8 cellular contexts compared by ENCODE assay signal in the genomic region with DNA sequence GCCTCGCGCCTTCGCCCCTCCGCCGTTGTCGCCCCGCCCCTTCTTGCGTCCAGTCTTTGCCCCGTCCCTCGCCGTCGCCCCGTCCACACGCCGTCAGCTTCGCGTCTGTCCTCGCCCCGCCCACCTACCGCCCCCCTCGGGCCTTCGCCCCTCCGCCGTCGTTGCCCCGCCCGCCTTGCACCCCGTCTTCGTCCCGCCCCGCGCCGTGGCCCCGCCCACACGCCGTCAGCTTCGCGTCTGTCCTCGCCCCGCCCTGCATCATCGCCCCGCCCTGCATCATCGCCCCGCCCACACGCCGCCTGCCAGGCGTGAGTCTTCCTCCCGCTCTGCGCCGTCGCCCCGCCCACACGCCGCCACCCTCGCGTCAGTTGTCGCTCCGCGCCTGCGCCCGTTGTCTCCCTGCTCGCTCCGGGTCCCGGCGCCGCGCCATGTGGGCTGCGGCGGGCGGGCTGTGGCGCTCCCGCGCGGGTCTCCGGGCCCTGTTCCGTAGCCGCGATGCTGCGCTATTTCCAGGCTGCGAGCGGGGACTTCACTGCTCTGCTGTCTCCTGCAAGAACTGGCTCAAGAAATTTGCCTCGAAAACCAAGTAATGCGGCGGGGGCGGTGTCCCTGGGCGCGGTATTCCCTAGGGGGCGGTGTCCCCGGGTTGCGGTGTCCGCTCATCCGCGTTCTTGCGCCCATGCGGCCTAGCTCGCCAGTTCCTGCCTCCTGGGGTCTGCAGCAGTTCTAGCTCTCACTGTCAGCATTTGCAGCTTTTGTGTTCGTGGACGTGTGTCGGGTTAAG. TPM values are rescaled to one million over a fixed set of nuclear protein-coding genes. Genes with fewer than 3 reads are reported as not detected.
DNase-seq lines count a peak whose midpoint lies in the region; ATAC-seq and TF ChIP-seq lines count a peak whose summit lies in the region.

A gene with protein sequence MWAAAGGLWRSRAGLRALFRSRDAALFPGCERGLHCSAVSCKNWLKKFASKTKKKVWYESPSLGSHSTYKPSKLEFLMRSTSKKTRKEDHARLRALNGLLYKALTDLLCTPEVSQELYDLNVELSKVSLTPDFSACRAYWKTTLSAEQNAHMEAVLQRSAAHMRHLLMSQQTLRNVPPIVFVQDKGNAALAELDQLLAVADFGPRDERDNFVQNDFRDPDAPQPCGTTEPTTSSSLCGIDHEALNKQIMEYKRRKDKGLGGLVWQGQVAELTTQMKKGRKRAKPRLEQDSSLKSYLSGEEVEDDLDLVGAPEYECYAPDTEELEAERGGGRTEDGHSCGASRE (plus strand): TSS at position 367 of the 784 bp plus-strand sequence. CDS start 62 bp downstream, at position 429.

- no peaks in the 10 kb centered on the region for H3K27me3 ChIP-seq in right cardiac atrium (ENCODE audit: control insufficient read depth, insufficient read depth)
- no peaks in the 10 kb centered on the region for H3K27me3 ChIP-seq in vagina

- TF ChIP-seq POLR2A in vagina (IDR thresholded peaks at IDR 0.05) = peak in 1 of 2 donors; percentile 18

- H3K27ac Mint-ChIP-seq in T-helper 17 cell = peak within 1 kb of the TSS; percentile 59

- H3K4me3 Mint-ChIP-seq in T-helper 17 cell = peak within 1 kb of the TSS; percentile 78

- H3K27ac ChIP-seq in right cardiac atrium (ENCODE audit: low read length) (peak within 1 kb of the TSS; percentile 17), vagina (peak within 1 kb of the TSS; percentile 80)

- H3K9me3 ChIP-seq in T-helper 17 cell (ENCODE audit: control insufficient read depth, low read length, poor library complexity, severe bottlenecking) = peaks cover 5% of the 10 kb centered on the region
- no peaks in the 10 kb centered on the region for H3K9me3 ChIP-seq in right cardiac atrium (ENCODE audit: control insufficient read depth, low read length)
- no peaks in the 10 kb centered on the region for H3K9me3 ChIP-seq in vagina

- H3K27me3 Mint-ChIP-seq in T-helper 17 cell = no peaks in the 10 kb centered on the region

- H3K36me3 ChIP-seq in vagina = no peaks in the 10 kb centered on the region

- ATAC-seq in GM18498 (IDR thresholded peaks at IDR 0.05; ENCODE audit: unreplicated experiment) (peak; percentile 77), HG02938 (IDR thresholded peaks at IDR 0.05; ENCODE audit: unreplicated experiment) (peak; percentile 69), T-helper 17 cell (peak; percentile 78), right cardiac atrium (peak; percentile 96 to 97)

- DNase-seq in NCI-H1694 treated with DMSO at 0.1 percent for 48 hours (lab: John Stamatoyannopoulos, UW) = peak; percentile 94
- DNase-seq in T-helper 17 cell = peak; percentile 99 to 100 (median 100)
- peak; percentile 87 to 100 (median 99) for DNase-seq in anterior cingulate cortex (lab: John Stamatoyannopoulos, UW)
- peak; percentile 100 for DNase-seq in right cardiac atrium
- DNase-seq in putamen (ENCODE audit: low spot score) = peak; percentile 98
- DNase-seq in vagina (ENCODE audit: extremely low spot score in 2 of 2) = peak; percentile 98 to 100

- H3K4me3 ChIP-seq in right cardiac atrium (ENCODE audit: low read length) (peak within 1 kb of the TSS; percentile 70), vagina (peak within 1 kb of the TSS; percentile 74)

- peak; percentile 20 to 46 (median 27) for TF ChIP-seq CTCF in vagina (IDR thresholded peaks at IDR 0.05)

- intact Hi-C loops in right cardiac atrium (cut with DNase I) = loop anchor here in 1 of 4 donors (10.0 kb wide), 1 partner anchor 359 kb away; the partner anchor contains the start of gene CTDP1
- intact Hi-C loops in vagina (cut with DNase I) = loop anchor here (10.0 kb wide), 1 partner anchor 71 kb away; the partner anchor contains the start of gene ADNP2

- peaks cover 5% of the 10 kb centered on the region for H3K4me1 ChIP-seq in right cardiac atrium (ENCODE audit: control insufficient read depth, insufficient read depth, low read length)
- peaks cover 17% of the 10 kb centered on the region for H3K4me1 ChIP-seq in vagina

- H3K4me1 Mint-ChIP-seq in T-helper 17 cell = peaks cover 23% of the 10 kb centered on the region

- WGBS in right cardiac atrium = under 1% methylated on average over 99 of the region's 99 CpGs

- peaks cover 5% of the 10 kb centered on the region for H3K36me3 Mint-ChIP-seq in T-helper 17 cell (ENCODE audit: low read depth)

RNA-seq across cellular contexts. Expression of the gene that starts here (rescaled TPM):
- total RNA-seq in T-helper 17 cell (10 to 100 TPM; 15.0 to 16.1 TPM), right cardiac atrium (10 to 100 TPM; 10.3 to 15.2 (median 12.8) TPM), vagina (30.2 TPM)
- polyA plus RNA-seq in right cardiac atrium = 13.6 TPM

Comparison
In these comparisons a context has a peak if more than half of its experiments do, and no peak if none do; other contexts are left out.
1. Peak in every context shown above with its lines: DNase-seq, ATAC-seq, H3K4me3 ChIP-seq and H3K27ac ChIP-seq.